ENCODE assay signal across 8 cellular contexts in genomic region chrX:131792789-131793462, GRCh38.
A peak's percentile ranks its signal among the peaks of the same experiment; 100 is the strongest.
DNase-seq lines count a peak whose midpoint lies in the region; ATAC-seq and TF ChIP-seq lines count a peak whose summit lies in the region.

No MANE protein-coding gene starts in this region.

- H3K4me1 Mint-ChIP-seq in endodermal cell, result no peaks in the 10 kb centered on the region

- TF ChIP-seq CTCF in OCI-LY3 (IDR thresholded peaks at IDR 0.05; ENCODE audit: low read depth, low read length) (peak; percentile 59), endodermal cell (conservative IDR thresholded peaks at IDR 0.05) (no peak), sigmoid colon (IDR thresholded peaks at IDR 0.05) (peak in 1 of 4 experiments; percentile 45), foreskin keratinocyte (conservative IDR thresholded peaks at IDR 0.05) (no peak)

- 91 to 97% methylated on average over 6 to 15 of the region's 15 CpGs for WGBS in endodermal cell (ENCODE audit: insufficient coverage in 1 of 2, insufficient read length in 1 of 2), 2 experiments
- WGBS in sigmoid colon, 2 donors, result 85 to 89% methylated on average over 15 of the region's 15 CpGs

- H3K9me3 Mint-ChIP-seq in endodermal cell, result peaks cover 2% of the 10 kb centered on the region

- no peak for TF ChIP-seq EP300 in sigmoid colon (IDR thresholded peaks at IDR 0.05)

- no peak for ATAC-seq in foreskin keratinocyte

- peak; percentile 29 for DNase-seq in DMS53 treated with DMSO at 0.1 percent for 48 hours (lab: John Stamatoyannopoulos, UW; ENCODE audit: unreplicated experiment)
- DNase-seq in H4 (ENCODE audit: low spot score), result peak; percentile 90
- no peak for DNase-seq in endodermal cell
- peak; percentile 95 for DNase-seq in sigmoid colon
- DNase-seq in foreskin keratinocyte, result no peak
- DNase-seq in HUDEP-2 (lab: John Stamatoyannopoulos, UW; ENCODE audit: unreplicated experiment in 76 of 76), result no peak
- DNase-seq in iPS-NIHi7 (ENCODE audit: extremely low spot score), result no peak

- H3K9ac ChIP-seq in OCI-LY3 (ENCODE audit: low read length) (peak overlapping the region; percentile 96), endodermal cell (ENCODE audit: extremely low read depth, low read length, poor library complexity, severe bottlenecking) (no peak overlapping the region)

- no peaks in the 10 kb centered on the region for H3K36me3 ChIP-seq in OCI-LY3 (replicated peaks; ENCODE audit: low read depth, low read length)
- H3K36me3 ChIP-seq in endodermal cell (ENCODE audit: control insufficient read depth, insufficient read depth, low read length), result peaks cover 83% of the 10 kb centered on the region
- no peaks in the 10 kb centered on the region for H3K36me3 ChIP-seq in sigmoid colon

- H3K36me3 Mint-ChIP-seq in endodermal cell (ENCODE audit: low read depth), result peaks cover 81% of the 10 kb centered on the region

- H3K4me1 ChIP-seq in OCI-LY3 (ENCODE audit: low read length), result peaks cover 47% of the 10 kb centered on the region
- no peaks in the 10 kb centered on the region for H3K4me1 ChIP-seq in endodermal cell (ENCODE audit: control insufficient read depth, insufficient read depth, low read length)
- peaks cover 0 to 4% (median 1%) of the 10 kb centered on the region in 4 donors for H3K4me1 ChIP-seq in sigmoid colon
- H3K4me1 ChIP-seq in foreskin keratinocyte, result no peaks in the 10 kb centered on the region

- no peak overlapping the region for H3K4me3 Mint-ChIP-seq in endodermal cell

- H3K79me2 ChIP-seq in OCI-LY3 (ENCODE audit: low read length), result no peaks in the 10 kb centered on the region

- H3K27ac Mint-ChIP-seq in endodermal cell, result peak overlapping the region; percentile 66

- peak overlapping the region; percentile 99 for H2AFZ ChIP-seq in OCI-LY3 (ENCODE audit: low read depth, low read length)

- H3K4me3 ChIP-seq in OCI-LY3 (ENCODE audit: low read length) (peak overlapping the region; percentile 87), endodermal cell (ENCODE audit: low read length) (no peak overlapping the region), sigmoid colon (peak overlapping the region in 2 of 4 donors; percentile 21 to 47)

- no peaks in the 10 kb centered on the region for H4K20me1 ChIP-seq in OCI-LY3 (ENCODE audit: insufficient read depth, low read length)

- peaks cover 9% of the 10 kb centered on the region for H3K27me3 ChIP-seq in OCI-LY3 (ENCODE audit: low read depth, low read length)
- H3K27me3 ChIP-seq in endodermal cell (ENCODE audit: control insufficient read depth, insufficient read depth, low read length, poor library complexity, severe bottlenecking), result no peaks in the 10 kb centered on the region
- H3K27me3 ChIP-seq in sigmoid colon, result no peaks in the 10 kb centered on the region
- H3K27me3 ChIP-seq in foreskin keratinocyte, result no peaks in the 10 kb centered on the region

- no peak for TF ChIP-seq POLR2A in sigmoid colon (IDR thresholded peaks at IDR 0.05)

- H3K4me2 ChIP-seq in OCI-LY3 (ENCODE audit: low read length), result peak overlapping the region; percentile 98

- H3K27ac ChIP-seq in OCI-LY3 (ENCODE audit: low read length) (peak overlapping the region; percentile 86), endodermal cell (ENCODE audit: low read depth, low read length) (no peak overlapping the region), sigmoid colon (peak overlapping the region in 2 of 4 donors; percentile 79 to 88), foreskin keratinocyte (no peak overlapping the region)

- no peaks in the 10 kb centered on the region for H3K9me3 ChIP-seq in OCI-LY3 (ENCODE audit: insufficient read depth, low read length)
- H3K9me3 ChIP-seq in endodermal cell (ENCODE audit: control insufficient read depth, low read length), result peaks cover 6% of the 10 kb centered on the region
- H3K9me3 ChIP-seq in sigmoid colon, result no peaks in the 10 kb centered on the region

- intact Hi-C loops in sigmoid colon (cut with DNase I), result loop anchor here (2.0 to 5.0 kb wide), 3 partner anchors 41 to 88 kb away; no protein-coding TSS in a partner anchor

- no peaks in the 10 kb centered on the region for H3K27me3 Mint-ChIP-seq in endodermal cell (ENCODE audit: insufficient read depth)

Comparison
In these comparisons a context has a peak if more than half of its experiments do, and no peak if none do; other contexts are left out.
1. DNase-seq: peak in DMS53 treated with DMSO at 0.1 percent for 48 hours (single experiment), H4 (single experiment) and sigmoid colon (single experiment); none in endodermal cell (single experiment), foreskin keratinocyte (0 of 2), HUDEP-2 (0 of 76) and iPS-NIHi7 (single experiment).